8 cellular contexts compared by ENCODE assay signal in genomic region chr6:140441256-140441655, GRCh38.
DNase-seq lines count a peak whose midpoint lies in the region; ATAC-seq and TF ChIP-seq lines count a peak whose summit lies in the region.

No MANE protein-coding gene starts in this region.

- H3K27me3 ChIP-seq in esophagus squamous epithelium: no peaks in the 10 kb centered on the region

- H3K9me3 ChIP-seq in OCI-LY7 (ENCODE audit: low read length) (no peaks in the 10 kb centered on the region), esophagus squamous epithelium (no peaks in the 10 kb centered on the region)

- H4K20me1 ChIP-seq in OCI-LY7 (ENCODE audit: insufficient read depth, low read length): no peaks in the 10 kb centered on the region

- BruUV-seq in OCI-LY7 (replicated peaks; lab: Mats Ljungman, UMichigan): no TSS peak

- H3K4me3 ChIP-seq in AG09309 (ENCODE audit: control insufficient read depth, low read depth, low read length): no peak overlapping the region
- H3K4me3 ChIP-seq in OCI-LY7 (ENCODE audit: low read depth, low read length, poor library complexity, severe bottlenecking): no peak overlapping the region
- no peak overlapping the region for H3K4me3 ChIP-seq in esophagus squamous epithelium

- H3K27ac Mint-ChIP-seq in naive B cell: no peak overlapping the region

- CTCF ChIA-PET in OCI-LY7 (lab: Charles Lee; ENCODE audit: unreplicated experiment): no interaction called here

- H3K36me3 ChIP-seq in OCI-LY7 (ENCODE audit: insufficient read depth, low read length) (no peaks in the 10 kb centered on the region), esophagus squamous epithelium (no peaks in the 10 kb centered on the region)

- no peak overlapping the region for H3K4me2 ChIP-seq in OCI-LY7 (ENCODE audit: low read length)

- TF ChIP-seq CTCF in AG09309 (IDR thresholded peaks at IDR 0.05; ENCODE audit: control insufficient read depth, insufficient read depth, low read depth, low read length, missing control alignments) (peak; percentile 21), OCI-LY7 (conservative IDR thresholded peaks at IDR 0.05; ENCODE audit: low read length) (peak; percentile 27; the same call in 1 of the 2 replicates), esophagus squamous epithelium (IDR thresholded peaks at IDR 0.05) (peak in 4 of 6 experiments; percentile 6 to 41 (median 36))

- no peaks in the 10 kb centered on the region for H3K79me2 ChIP-seq in OCI-LY7 (ENCODE audit: insufficient read depth, low read depth, low read length)

- peak; percentile 69 for ATAC-seq in GM19023 (IDR thresholded peaks at IDR 0.05; ENCODE audit: unreplicated experiment)
- peak; percentile 30 to 41 for ATAC-seq in naive B cell (ENCODE audit: low read depth in 2 of 2)
- no peak for ATAC-seq in GM21390 (IDR thresholded peaks at IDR 0.05; ENCODE audit: unreplicated experiment)
- no peak for ATAC-seq in HG03571 (IDR thresholded peaks at IDR 0.05; ENCODE audit: unreplicated experiment)

- WGBS in esophagus squamous epithelium, 2 donors: 74 to 87% methylated on average over 6 of the region's 6 CpGs

- H3K4me1 Mint-ChIP-seq in naive B cell: no peaks in the 10 kb centered on the region

- no peaks in the 10 kb centered on the region for H3K4me1 ChIP-seq in OCI-LY7 (ENCODE audit: insufficient read depth, low read length, poor library complexity, severe bottlenecking)
- H3K4me1 ChIP-seq in esophagus squamous epithelium: peaks cover 4 to 23% (median 6%) of the 10 kb centered on the region in 3 donors

- no peaks in the 10 kb centered on the region for H3K9me3 Mint-ChIP-seq in naive B cell

- no peak overlapping the region for H3K27ac ChIP-seq in OCI-LY7 (ENCODE audit: low read depth, low read length, poor library complexity, severe bottlenecking)
- no peak overlapping the region for H3K27ac ChIP-seq in esophagus squamous epithelium

- no peaks in the 10 kb centered on the region for H3K36me3 Mint-ChIP-seq in naive B cell

- H3K27me3 Mint-ChIP-seq in naive B cell: no peaks in the 10 kb centered on the region

- no peak for TF ChIP-seq POLR2A in esophagus squamous epithelium (IDR thresholded peaks at IDR 0.05)

- no peak for DNase-seq in AG09309 (ENCODE audit: low read depth)
- no peak for DNase-seq in OCI-LY7 (ENCODE audit: low spot score)
- DNase-seq in esophagus squamous epithelium (lab: John Stamatoyannopoulos, UW): no peak
- no peak for DNase-seq in naive B cell
- no peak for DNase-seq in activated gamma-delta T cell (lab: John Stamatoyannopoulos, UW)

- POLR2A ChIA-PET in OCI-LY7 (lab: Charles Lee): no interaction called here

- H3K9me2 ChIP-seq in OCI-LY7 (ENCODE audit: insufficient read depth, low read length): no peaks in the 10 kb centered on the region

- no peak overlapping the region for H2AFZ ChIP-seq in OCI-LY7 (ENCODE audit: low read length)

- no peak overlapping the region for H3K4me3 Mint-ChIP-seq in naive B cell

- intact Hi-C loops in OCI-LY7 (cut with micrococcal nuclease; ENCODE audit: unreplicated experiment) (no loop called here), esophagus squamous epithelium (cut with DNase I) (no loop called here)

Comparison
In these comparisons a context has a peak if more than half of its experiments do, and no peak if none do; other contexts are left out.
1. ATAC-seq: peak in GM19023 (single experiment) and naive B cell (2 of 2); none in GM21390 (single experiment) and HG03571 (single experiment).
2. Peak in every context shown above with its lines, with median percentiles within 50 percentile points of each other: CTCF ChIP-seq.